In genomic region chr15:96331942-96332853, GRCh38 we compare ENCODE assay signal across 8 cellular contexts. TPM values are rescaled to one million over a fixed set of nuclear protein-coding genes. Genes with fewer than 3 reads are reported as not detected.
A peak's percentile ranks its signal among the peaks of the same experiment; 100 is the strongest.
DNase-seq lines count a peak whose midpoint lies in the region; ATAC-seq and TF ChIP-seq lines count a peak whose summit lies in the region.

No MANE protein-coding gene starts in this region.

- no peaks in the 10 kb centered on the region for H3K9me3 Mint-ChIP-seq in WTC11

- peak overlapping the region; percentile 60 for H3K4me3 Mint-ChIP-seq in WTC11

- ATAC-seq in WTC11 (no peak), heart right ventricle (no peak), HG03378 (IDR thresholded peaks at IDR 0.05; ENCODE audit: unreplicated experiment) (no peak)

- peaks cover 67% of the 10 kb centered on the region for H3K4me1 Mint-ChIP-seq in WTC11

- CTCF ChIA-PET in WTC11 (lab: Charles Lee), result interaction anchor here (1.6 to 2.3 kb wide), 2 partner anchors 9 to 11 kb away, joined by 4 to 10 read pairs; no protein-coding TSS in a partner anchor

- DNase-seq in A172 (ENCODE audit: low spot score), result peak; percentile 16
- peak in 1 of 2 experiments; percentile 67 for DNase-seq in HAP-1 (ENCODE audit: low spot score in 2 of 2)
- peak; percentile 53 for DNase-seq in WTC11 (ENCODE audit: low spot score)
- no peak for DNase-seq in heart right ventricle
- no peak for DNase-seq in skeletal muscle cell (ENCODE audit: low read depth)
- no peak for DNase-seq in GM19240 (ENCODE audit: insufficient read length, low spot score)
- no peak for DNase-seq in activated CD4-positive, CD25-positive, alpha-beta regulatory T cell (lab: John Stamatoyannopoulos, UW)

- no peaks in the 10 kb centered on the region for H3K27me3 ChIP-seq in HAP-1 (ENCODE audit: low read depth)
- peaks cover 0 to 95% (median 23%) of the 10 kb centered on the region in 7 donors for H3K27me3 ChIP-seq in heart right ventricle

- POLR2A ChIA-PET in WTC11 (lab: Charles Lee), result no interaction called here

- no peaks in the 10 kb centered on the region for H3K36me3 Mint-ChIP-seq in WTC11

- 1 to 2% methylated on average over 75 of the region's 75 CpGs for WGBS in heart right ventricle, 2 donors

- H3K27ac ChIP-seq in heart right ventricle, result peak overlapping the region; percentile 77 to 96 (median 90)

- no peaks in the 10 kb centered on the region for H3K9me3 ChIP-seq in HAP-1
- H3K9me3 ChIP-seq in heart right ventricle, result no peaks in the 10 kb centered on the region

- no peak for TF ChIP-seq CTCF in WTC11 (IDR thresholded peaks at IDR 0.05)
- TF ChIP-seq CTCF in heart right ventricle (IDR thresholded peaks at IDR 0.05), result no peak

- in situ Hi-C loops in HAP-1 (cut with MboI; ENCODE audit: low sequenced_read_pairs), result loop anchor here (25.0 kb wide), 2 partner anchors 495 to 1070 kb away; no protein-coding TSS in a partner anchor

- H3K36me3 ChIP-seq in HAP-1 (replicated peaks), result peaks cover 28% of the 10 kb centered on the region
- H3K36me3 ChIP-seq in heart right ventricle, result peaks cover 0 to 41% (median 7%) of the 10 kb centered on the region in 9 donors

- H3K4me3 ChIP-seq in HAP-1, result peak overlapping the region; percentile 63
- H3K4me3 ChIP-seq in heart right ventricle, result peak overlapping the region; percentile 61 to 87 (median 76)
- H3K4me3 ChIP-seq in skeletal muscle cell (ENCODE audit: low read depth, low read length), result peak overlapping the region; percentile 93

- no peak overlapping the region for H3K27ac Mint-ChIP-seq in WTC11

- intact Hi-C loops in heart right ventricle (cut with DNase I), result loop anchor here in 4 of 10 donors (10.0 kb wide), 5 partner anchors 277 to 1917 kb away; no protein-coding TSS in a partner anchor

- H3K4me1 ChIP-seq in HAP-1 (peaks cover 38% of the 10 kb centered on the region), heart right ventricle (peaks cover 0 to 26% (median 15%) of the 10 kb centered on the region in 9 donors)

- H3K27me3 Mint-ChIP-seq in WTC11 (ENCODE audit: low read depth), result peaks cover 96% of the 10 kb centered on the region

TF ChIP-seq in WTC11, 78 proteins besides CTCF, POLR2A, EP300 and RAD21 (continues in another document):
- no peak for TF ChIP-seq MLX (CRISPR knock-in tag; IDR thresholded peaks at IDR 0.05)
- TF ChIP-seq PRDM15 (CRISPR knock-in tag; IDR thresholded peaks at IDR 0.05), result no peak
- 0 out of 2 replicates have a peak, but pooled peaks have one; percentile 39 for TF ChIP-seq MYBL2 (CRISPR knock-in tag; IDR thresholded peaks at IDR 0.05)
- TF ChIP-seq MXD4 (CRISPR knock-in tag; IDR thresholded peaks at IDR 0.05; ENCODE audit: borderline replicate concordance), result no peak
- no peak for TF ChIP-seq OVOL2 (CRISPR knock-in tag; IDR thresholded peaks at IDR 0.05; ENCODE audit: borderline replicate concordance)
- peak; percentile 89 for TF ChIP-seq FOXP1 (CRISPR knock-in tag; IDR thresholded peaks at IDR 0.05; ENCODE audit: borderline replicate concordance)
- TF ChIP-seq USF1 (CRISPR knock-in tag; IDR thresholded peaks at IDR 0.05), result 0 out of 2 replicates have a peak, but pooled peaks have one; percentile 19
- no peak for TF ChIP-seq ELF4 (CRISPR knock-in tag; IDR thresholded peaks at IDR 0.05; ENCODE audit: low read depth)
- TF ChIP-seq HMGA2 (CRISPR knock-in tag; IDR thresholded peaks at IDR 0.05), result no peak
- TF ChIP-seq TEAD1 (CRISPR knock-in tag; IDR thresholded peaks at IDR 0.05), result peak; percentile 23; the same call in 1 of the 2 replicates
- TF ChIP-seq HMGXB4 (CRISPR knock-in tag; IDR thresholded peaks at IDR 0.05), result no peak
- 0 out of 2 replicates have a peak, but pooled peaks have one; percentile 42 for TF ChIP-seq ARID4B (CRISPR knock-in tag; IDR thresholded peaks at IDR 0.05; ENCODE audit: borderline replicate concordance)

RNA-seq across cellular contexts. Expression of gene NR2F2, which starts 1.7 kb away (rescaled TPM):
- total RNA-seq in A172 (2014; rRNA removed; shearing (Covaris generic)), result 9.2 and 16.2 TPM in 2 replicates
- total RNA-seq in WTC11 (2021) (0.27 to 0.57 TPM (median 0.55 TPM) in 3 replicates), heart right ventricle (10 to 100 TPM in 8 of 10 donors, 1 to 10 TPM in 2; 8.2 to 31.7 (median 14.3) TPM)
- polyA plus RNA-seq in heart right ventricle, result 10 to 100 TPM; 21.1 to 22.9 TPM

Comparison
In these comparisons a context has a peak if more than half of its experiments do, and no peak if none do; other contexts are left out.
1. DNase-seq: peak in A172 (single experiment) and WTC11 (single experiment); none in heart right ventricle (0 of 2), skeletal muscle cell (single experiment), GM19240 (single experiment) and activated CD4-positive, CD25-positive, alpha-beta regulatory T cell (0 of 4).
2. Peak in every context shown above with its lines, with median percentiles within 50 percentile points of each other: H3K4me3 ChIP-seq.